Comparison of ENCODE assay signal across 8 cellular contexts in the genomic region with DNA sequence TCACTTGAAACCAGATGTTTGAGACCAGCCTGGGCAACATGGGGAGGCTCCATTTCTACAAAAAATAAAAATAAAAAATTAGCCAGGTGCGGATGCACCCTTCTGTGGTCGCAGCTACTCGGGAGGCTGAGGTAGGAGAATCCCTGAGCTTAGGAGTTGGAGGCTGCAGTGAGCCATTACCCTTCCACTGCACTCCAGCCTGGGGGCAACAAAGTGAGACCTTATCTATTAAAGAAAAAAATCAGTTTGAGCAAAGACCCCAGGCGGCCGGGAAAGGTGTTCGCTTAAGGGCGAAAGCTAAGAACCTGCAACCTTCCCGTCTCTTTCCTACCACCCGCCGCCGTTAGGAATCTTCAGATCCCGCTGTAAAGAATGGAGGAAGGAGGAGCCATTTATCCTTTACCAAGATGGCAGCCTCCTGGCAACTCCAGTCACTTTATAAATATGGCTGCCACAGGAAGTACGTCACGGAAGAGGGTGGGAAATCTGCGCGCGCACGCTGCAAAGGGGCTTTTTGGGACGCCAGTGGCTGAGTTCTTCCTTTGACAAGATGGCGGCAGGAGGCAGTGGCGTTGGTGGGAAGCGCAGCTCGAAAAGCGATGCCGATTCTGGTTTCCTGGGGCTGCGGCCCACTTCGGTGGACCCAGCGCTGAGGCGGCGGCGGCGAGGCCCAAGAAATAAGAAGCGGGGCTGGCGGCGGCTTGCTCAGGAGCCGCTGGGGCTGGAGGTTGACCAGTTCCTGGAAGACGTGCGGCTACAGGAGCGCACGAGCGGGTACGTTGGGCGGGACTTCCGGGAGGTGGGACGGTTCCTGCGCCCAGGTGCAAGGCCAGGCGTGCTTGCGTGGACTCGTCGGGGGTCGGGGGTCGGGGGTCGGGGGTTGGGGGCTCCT. TPM values are rescaled to one million over a fixed set of nuclear protein-coding genes. Genes with fewer than 3 reads are reported as not detected.
A peak's percentile ranks its signal among the peaks of the same experiment; 100 is the strongest.
DNase-seq lines count a peak whose midpoint lies in the region; ATAC-seq and TF ChIP-seq lines count a peak whose summit lies in the region.

A gene (plus strand): TSS at position 537 of the 892 bp plus-strand sequence. CDS start 14 bp downstream, at position 551.

- POLR2A ChIA-PET in AG04450 (lab: Yijun Ruan, JAX), result interaction anchor here (0.9 to 4.8 kb wide), 6 partner anchors 11 to 135 kb away, joined by 3 to 87 read pairs (median 4); a partner anchor contains a TSS

- peaks cover 5 to 57% (median 34%) of the 10 kb centered on the region in 6 donors for H3K36me3 ChIP-seq in spleen

- H3K27me3 ChIP-seq in AG04450 (ENCODE audit: control insufficient read depth, insufficient read depth, low read length) (no peaks in the 10 kb centered on the region), spleen (replicated peaks in 1 of 7) (no peaks in the 10 kb centered on the region)

- intact Hi-C loops in spleen (cut with DNase I; ENCODE audit: low total_unique reads), result no loop called here

- H3K4me3 ChIP-seq in AG04450 (ENCODE audit: low read depth, low read length) (peak within 1 kb of the TSS; percentile 75), spleen (peak within 1 kb of the TSS; percentile 66 to 86 (median 72))

- 4 to 5% (median 5%) methylated on average over 53 of the region's 53 CpGs for WGBS in spleen, 5 donors

- peaks cover 28 to 80% (median 70%) of the 10 kb centered on the region in 6 donors for H3K4me1 ChIP-seq in spleen

- ATAC-seq in HG03342 (IDR thresholded peaks at IDR 0.05; ENCODE audit: unreplicated experiment), result peak; percentile 70

- TF ChIP-seq CTCF in AG04450 (IDR thresholded peaks at IDR 0.05; ENCODE audit: low read depth, low read length) (no peak), spleen (IDR thresholded peaks at IDR 0.05 in 8 of 11, conservative IDR thresholded peaks at IDR 0.05 in 3 of 11) (peak in 5 of 11 experiments; percentile 31 to 48 (median 34))

- CTCF ChIA-PET in AG04450 (lab: Charles Lee), result interaction anchor here (1.0 to 3.6 kb wide), 3 partner anchors 33 to 309 kb away, joined by 3 to 43 read pairs (median 7); a partner anchor contains a TSS

- peak; percentile 95 for DNase-seq in AG04450 (ENCODE audit: low read depth, low spot score)
- peak; percentile 97 to 99 for DNase-seq in NCI-H446 (lab: John Stamatoyannopoulos, UW)
- peak; percentile 86 to 94 (median 92) for DNase-seq in activated CD4-positive, CD25-positive, alpha-beta regulatory T cell (lab: John Stamatoyannopoulos, UW)
- DNase-seq in caudate nucleus (lab: John Stamatoyannopoulos, UW), result peak; percentile 70 to 99 (median 94)
- DNase-seq in iris pigment epithelial cell (ENCODE audit: low read depth), result peak; percentile 95
- DNase-seq in spleen, result peak; percentile 96

- peak; percentile 88 for TF ChIP-seq POLR2A in GM18951 (IDR thresholded peaks at IDR 0.05; ENCODE audit: extremely low read depth, insufficient read depth, insufficient read length)
- TF ChIP-seq POLR2A in spleen (IDR thresholded peaks at IDR 0.05), result peak in 1 of 3 donors; percentile 62

- in situ Hi-C loops in GM18951 (cut with MboI; ENCODE audit: low sequenced_read_pairs, unreplicated experiment), result no loop called here

- H3K9me3 ChIP-seq in AG04450 (ENCODE audit: control insufficient read depth, insufficient read depth, low read length) (peaks cover 7% of the 10 kb centered on the region; the same call in 1 of the 2 replicates), spleen (no peaks in the 10 kb centered on the region)

- H3K27ac ChIP-seq in AG04450 (ENCODE audit: low read depth, low read length) (peak within 1 kb of the TSS; percentile 90), caudate nucleus (ENCODE audit: low read depth, low read length) (peak within 1 kb of the TSS; percentile 97), spleen (peak within 1 kb of the TSS; percentile 96 to 100 (median 97))

RNA-seq across cellular contexts. Expression of the gene that starts here (rescaled TPM):
- polyA plus RNA-seq in AG04450 (2011; rRNA removed), result 114 and 123 TPM in 2 replicates
- polyA minus RNA-seq in AG04450 (2011; rRNA and poly(A)+ RNA removed), result 45.4 and 46.5 TPM in 2 replicates
- 100 to 1,000 TPM; 280 to 442 (median 379) TPM for total RNA-seq in spleen
- 100 to 1,000 TPM; 709 to 858 (median 815) TPM for polyA plus RNA-seq in spleen

Comparison
In these comparisons a context has a peak if more than half of its experiments do, and no peak if none do; other contexts are left out.
1. Peak in every context shown above with its lines: DNase-seq, ATAC-seq, H3K4me3 ChIP-seq and H3K27ac ChIP-seq.